8 cellular contexts compared by ENCODE assay signal in the genomic region with DNA sequence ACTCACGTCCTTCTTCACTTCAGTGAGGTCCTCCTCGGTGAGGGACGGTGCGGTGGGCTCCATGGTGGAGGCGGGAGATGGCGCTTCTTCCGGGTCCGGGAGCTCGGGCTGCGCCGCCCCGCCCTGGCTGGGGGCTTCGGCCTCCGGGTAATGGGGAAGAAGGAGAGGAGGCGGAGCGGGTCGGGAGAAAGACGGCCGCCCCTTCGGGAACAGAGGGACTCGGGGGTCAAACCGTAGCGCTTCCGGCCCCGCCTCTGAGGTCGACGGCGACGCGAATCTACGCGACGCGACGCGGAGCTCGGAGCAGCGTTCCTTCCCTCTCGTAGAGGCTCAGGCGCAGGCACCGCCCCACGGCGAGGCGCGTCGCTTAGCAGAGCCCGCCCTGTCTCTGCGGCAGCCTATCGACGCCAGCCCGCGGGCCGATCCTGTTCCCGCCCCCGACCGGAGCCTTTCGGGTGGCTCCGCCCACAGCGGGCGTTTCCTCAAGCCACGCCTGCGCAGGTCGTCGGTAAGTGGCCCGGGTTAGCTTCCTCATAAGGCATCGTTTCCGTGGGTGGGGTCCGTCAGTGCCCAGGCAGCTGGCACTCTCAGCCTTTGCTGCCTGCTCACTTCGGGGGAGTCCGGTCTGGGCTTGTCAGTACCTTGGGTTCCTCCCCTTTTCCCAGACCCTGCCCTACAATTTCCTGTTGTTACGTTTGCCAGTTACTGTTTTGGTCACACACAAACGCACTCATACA. TPM values are rescaled to one million over a fixed set of nuclear protein-coding genes. Genes with fewer than 3 reads are reported as not detected.
A peak's percentile ranks its signal among the peaks of the same experiment; 100 is the strongest.
DNase-seq lines count a peak whose midpoint lies in the region; ATAC-seq and TF ChIP-seq lines count a peak whose summit lies in the region.

Gene BCL10, minus strand, starts transcription at position 343 of the 737 bp plus-strand sequence. Its CDS starts 280 bp downstream, at position 63.

- H3K27me3 ChIP-seq in ovary (no peaks in the 10 kb centered on the region), thyroid gland (no peaks in the 10 kb centered on the region)

- peaks cover 1% of the 10 kb centered on the region for H3K4me1 ChIP-seq in ovary (ENCODE audit: insufficient read depth)
- H3K4me1 ChIP-seq in thyroid gland: peaks cover 16 to 22% of the 10 kb centered on the region in 2 donors

- TF ChIP-seq POLR2A in ovary (IDR thresholded peaks at IDR 0.05) (peak; percentile 71), thyroid gland (IDR thresholded peaks at IDR 0.05) (peak; percentile 34 to 88)

- H3K4me3 ChIP-seq in GM12865 (ENCODE audit: low read depth, low read length) (peak within 1 kb of the TSS; percentile 99), ovary (peak within 1 kb of the TSS; percentile 91), thyroid gland (replicated peaks in 1 of 3) (peak within 1 kb of the TSS; percentile 74 to 90 (median 76))

- H3K9me3 Mint-ChIP-seq in activated naive CD8-positive, alpha-beta T cell treated with anti-CD3 and anti-CD28 coated beads, Interleukin-2, amount 50 U/mL, for 24 hours: no peaks in the 10 kb centered on the region

- TF ChIP-seq CTCF in GM12865 (IDR thresholded peaks at IDR 0.05; ENCODE audit: insufficient read depth, low read depth, low read length, missing control alignments) (no peak), ovary (IDR thresholded peaks at IDR 0.05) (no peak), thyroid gland (IDR thresholded peaks at IDR 0.05) (no peak)

- peaks cover 19% of the 10 kb centered on the region for H3K36me3 Mint-ChIP-seq in activated naive CD8-positive, alpha-beta T cell treated with anti-CD3 and anti-CD28 coated beads, Interleukin-2, amount 50 U/mL, for 24 hours (ENCODE audit: low read depth)

- TF ChIP-seq EP300 in ovary (IDR thresholded peaks at IDR 0.05): no peak

- H3K27ac ChIP-seq in ovary (peak within 1 kb of the TSS; percentile 24 to 81), thyroid gland (peak within 1 kb of the TSS; percentile 89 to 96 (median 89))

- H3K27ac Mint-ChIP-seq in activated naive CD8-positive, alpha-beta T cell treated with anti-CD3 and anti-CD28 coated beads, Interleukin-2, amount 50 U/mL, for 24 hours: peak within 1 kb of the TSS; percentile 89

- H3K4me1 Mint-ChIP-seq in activated naive CD8-positive, alpha-beta T cell treated with anti-CD3 and anti-CD28 coated beads, Interleukin-2, amount 50 U/mL, for 24 hours: peaks cover 51% of the 10 kb centered on the region

- no peaks in the 10 kb centered on the region for H3K36me3 ChIP-seq in ovary
- no peaks in the 10 kb centered on the region for H3K36me3 ChIP-seq in thyroid gland

- intact Hi-C loops in Right ventricle myocardium inferior (cut with DNase I): loop anchor here (1.0 kb wide), 1 partner anchor 17 kb away; the partner anchor contains the start of gene C1orf52
- intact Hi-C loops in ovary (cut with DNase I): no loop called here
- intact Hi-C loops in thyroid gland (cut with DNase I): no loop called here

- peak; percentile 96 for ATAC-seq in HG02763 (IDR thresholded peaks at IDR 0.05; ENCODE audit: unreplicated experiment)
- peak; percentile 99 for ATAC-seq in activated naive CD8-positive, alpha-beta T cell treated with anti-CD3 and anti-CD28 coated beads, Interleukin-2, amount 50 U/mL, for 24 hours
- ATAC-seq in Right ventricle myocardium inferior: peak; percentile 100

- H3K27me3 Mint-ChIP-seq in activated naive CD8-positive, alpha-beta T cell treated with anti-CD3 and anti-CD28 coated beads, Interleukin-2, amount 50 U/mL, for 24 hours: no peaks in the 10 kb centered on the region

- 0 to 1% (median 0%) methylated on average over 47 to 72 of the region's 72 CpGs for WGBS in ovary, 3 donors
- WGBS in thyroid gland, 2 donors: 0 to 1% methylated on average over 11 to 52 of the region's 72 CpGs

- H3K9me3 ChIP-seq in ovary: no peaks in the 10 kb centered on the region
- no peaks in the 10 kb centered on the region for H3K9me3 ChIP-seq in thyroid gland

- DNase-seq in GM12865 (ENCODE audit: low read depth) (peak; percentile 99), NCI-H1417 treated with DMSO at 0.1 percent for 48 hours (lab: John Stamatoyannopoulos, UW) (peak; percentile 88), SW480 (ENCODE audit: low spot score) (peak; percentile 98), Right ventricle myocardium inferior (ENCODE audit: missing footprints) (peak; percentile 100), ovary (peak; percentile 97 to 99 (median 97)), thyroid gland (peak; percentile 99)
- peak; percentile 97 for DNase-seq in activated naive CD8-positive, alpha-beta T cell treated with anti-CD3 and anti-CD28 coated beads, Interleukin-2, amount 50 U/mL, for 24 hours

- H3K4me3 Mint-ChIP-seq in activated naive CD8-positive, alpha-beta T cell treated with anti-CD3 and anti-CD28 coated beads, Interleukin-2, amount 50 U/mL, for 24 hours: peak within 1 kb of the TSS; percentile 86

RNA-seq across cellular contexts. Expression of gene BCL10, which starts in this region (rescaled TPM):
- total RNA-seq in Right ventricle myocardium inferior (8.6 TPM), ovary (10 to 100 TPM; 12.8 to 23.6 (median 18.5) TPM), thyroid gland (10 to 100 TPM; 13.6 to 28.5 (median 15.1) TPM)
- 10 to 100 TPM in 1 of 2 donors, 1 to 10 TPM in 1; 8.1 to 13.6 TPM for polyA plus RNA-seq in ovary

Comparison
In these comparisons a context has a peak if more than half of its experiments do, and no peak if none do; other contexts are left out.
1. Peak in every context shown above with its lines: DNase-seq, ATAC-seq, H3K4me3 ChIP-seq and H3K27ac ChIP-seq.